10 cellular contexts compared by ENCODE assay signal in genomic region chr7:64947252-64948000, GRCh38. TPM values are rescaled to one million over a fixed set of nuclear protein-coding genes. Genes with fewer than 3 reads are reported as not detected.
DNase-seq lines count a peak whose midpoint lies in the region; ATAC-seq, FAIRE-seq and TF ChIP-seq lines count a peak whose summit lies in the region.
"Had no signal": no experiment of that assay in that cellular context is flagged by ENCODE, and none has a peak within 500 bp of the region (broad histone marks: within the 10 kb centered on the region; RNA-seq: fewer than 3 reads in every experiment).

No MANE protein-coding gene starts in this region.

- no peak for TF ChIP-seq POLR2A in spleen (IDR thresholded peaks at IDR 0.05)

- H3K9me3 ChIP-seq in MG63 (no peaks in the 10 kb centered on the region), spleen (peaks cover 0 to 5% (median 0%) of the 10 kb centered on the region in 8 donors)

- TF ChIP-seq CTCF in cardiac fibroblast (IDR thresholded peaks at IDR 0.05; ENCODE audit: low read depth, low read length): no peak
- TF ChIP-seq CTCF in spleen (IDR thresholded peaks at IDR 0.05 in 8 of 11, conservative IDR thresholded peaks at IDR 0.05 in 3 of 11): no peak
- no peak for TF ChIP-seq CTCF in foreskin fibroblast (IDR thresholded peaks at IDR 0.05; ENCODE audit: low read depth, low read length)
- TF ChIP-seq CTCF in D721Med (IDR thresholded peaks at IDR 0.05; ENCODE audit: insufficient read depth, missing control alignments): no peak

- H3K27me3 ChIP-seq in MG63 (peaks cover 5% of the 10 kb centered on the region; the same call in 1 of the 2 replicates), spleen (replicated peaks in 1 of 7) (peaks cover 0 to 67% (median 16%) of the 10 kb centered on the region in 7 donors)

- no peak overlapping the region for H3K27ac ChIP-seq in spleen

- ATAC-seq in left colon (peak; percentile 35), GM18502 (IDR thresholded peaks at IDR 0.05; ENCODE audit: poor library complexity, unreplicated experiment) (no peak)
- ATAC-seq: natural killer cell had no signal

- intact Hi-C loops in left colon (cut with DNase I, micrococcal nuclease): no loop called here
- intact Hi-C loops in spleen (cut with DNase I; ENCODE audit: low total_unique reads): no loop called here

- FAIRE-seq in D721Med (lab: Jason Lieb, UNC): no peak
- FAIRE-seq: urothelium cell line had no signal

- H3K36me3 ChIP-seq in MG63: no peaks in the 10 kb centered on the region
- no peaks in the 10 kb centered on the region for H3K36me3 ChIP-seq in spleen

- WGBS in spleen, 5 donors: 4 to 12% (median 5%) methylated on average over 12 to 59 of the region's 59 CpGs

- DNase-seq in MG63 (no peak), cardiac fibroblast (ENCODE audit: low read depth in 2 of 2) (no peak), left colon (no peak), spleen (no peak), foreskin fibroblast (no peak), D721Med (ENCODE audit: insufficient read length, low spot score) (no peak)
- no peak for DNase-seq in activated T-cell treated with anti-CD3 and anti-CD28 coated beads, Interleukin-2, amount 50 U/mL, for 1 hour
- DNase-seq: natural killer cell had no signal

- peaks cover 5 to 21% (median 11%) of the 10 kb centered on the region in 6 donors for H3K4me1 ChIP-seq in spleen

- H3K4me3 ChIP-seq in MG63: peak overlapping the region; percentile 19
- peak overlapping the region; percentile 14 to 15 for H3K4me3 ChIP-seq in cardiac fibroblast (replicated peaks in 1 of 2; ENCODE audit: low read depth in 2 of 2, low read length in 2 of 2)
- H3K4me3 ChIP-seq in spleen: peak overlapping the region in 6 of 8 donors; percentile 8 to 54 (median 24)
- no peak overlapping the region for H3K4me3 ChIP-seq in foreskin fibroblast (ENCODE audit: low read depth in 1 of 2, low read length in 2 of 2)

RNA-seq across cellular contexts. Expression of gene ZNF117, which starts 43.4 kb away (rescaled TPM):
- total RNA-seq in MG63 (2014; rRNA removed; shearing (Covaris generic); ENCODE audit: low replicate concordance): 0.94 and 3.7 TPM in 2 replicates
- 1 to 10 TPM; 3.3 to 3.4 TPM for total RNA-seq in left colon
- 10 to 100 TPM; 13.7 to 23.2 (median 16.5) TPM for total RNA-seq in spleen
- 1 to 10 TPM; 4.0 to 5.3 (median 4.5) TPM for polyA plus RNA-seq in spleen

RNA-seq across cellular contexts. Expression of gene ZNF273, which starts 44.4 kb away (rescaled TPM):
- total RNA-seq in MG63 (2014; rRNA removed; shearing (Covaris generic); ENCODE audit: low replicate concordance): 1.2 TPM in 2 replicates
- total RNA-seq in left colon (1 to 10 TPM; 3.9 TPM), spleen (10 to 100 TPM in 1 of 7 donors, 1 to 10 TPM in 6; 5.4 to 10.4 (median 6.7) TPM)
- polyA plus RNA-seq in spleen: 1 to 10 TPM; 2.4 to 4.0 (median 3.0) TPM

RNA-seq across cellular contexts. Expression of gene ERV3-1, which starts 59.1 kb away (rescaled TPM):
- total RNA-seq in MG63 (2014; rRNA removed; shearing (Covaris generic); ENCODE audit: low replicate concordance): 3.3 and 3.7 TPM in 2 replicates
- total RNA-seq in left colon (1 to 10 TPM; 5.6 to 7.4 TPM), spleen (10 to 100 TPM; 17.7 to 42.4 (median 25.6) TPM)
- 1 to 10 TPM; 1.4 to 3.2 (median 2.0) TPM for polyA plus RNA-seq in spleen

Comparison
In these comparisons a context has a peak if more than half of its experiments do, and no peak if none do; other contexts are left out.
1. H3K4me3 ChIP-seq: peak in MG63 (single experiment), cardiac fibroblast (2 of 2) and spleen (6 of 8); none in foreskin fibroblast (0 of 2).